ENCODE assay signal across 25 cellular contexts in genomic region chr12:98530068-98530467, GRCh38.
"Had no signal": no experiment of that assay in that cellular context is flagged by ENCODE, and none has a peak within 500 bp of the region (broad histone marks: within the 10 kb centered on the region; RNA-seq: fewer than 3 reads in every experiment).

No MANE protein-coding gene starts in this region.

- H3K4me1 ChIP-seq: ascending aorta, body of pancreas had no signal

- H3K4me3 ChIP-seq: ascending aorta, body of pancreas had no signal

- H3K4me3 Mint-ChIP-seq: activated B cell treated with CpG ODN at 0.5 μM for 24 hours; activated CD8-positive, alpha-beta T cell treated with anti-CD3 and anti-CD28 coated beads, Interleukin-2, amount 10 ng/mL, durations not matched to agents 7 days and 5 days; activated T-cell treated with anti-CD3 and anti-CD28 coated beads, Interleukin-2, amount 50 U/mL, for 72 hours; central memory CD8-positive, alpha-beta T cell; T-cell had no signal

- H3K9me3 Mint-ChIP-seq: activated B cell treated with CpG ODN at 0.5 μM for 24 hours; activated T-cell treated with anti-CD3 and anti-CD28 coated beads, Interleukin-2, amount 50 U/mL, for 72 hours; activated T-helper 2 cell treated with anti-CD3 and anti-CD28 coated beads, Interferon-gamma antibody, Interleukin-2, Interleukin-4, amounts not matched to agents 10 μg/mL and 5 μg/mL and 100 μg/mL, durations not matched to agents 14 hours and 24 hours and 36 hours; central memory CD8-positive, alpha-beta T cell; T-cell had no signal

- ATAC-seq: activated CD8-positive, alpha-beta T cell treated with anti-CD3 and anti-CD28 coated beads, Interleukin-2, amount 10 ng/mL, durations not matched to agents 7 days and 5 days; activated T-cell treated with anti-CD3 and anti-CD28 coated beads, Interleukin-2, amount 50 U/mL, for 72 hours; body of pancreas; T-cell had no signal

- DNase-seq: activated B cell treated with CpG ODN at 0.5 μM for 24 hours; activated CD4-positive, alpha-beta T cell treated with anti-CD3 and anti-CD28 coated beads for 1 hour; activated CD4-positive, alpha-beta T cell treated with anti-CD3 and anti-CD28 coated beads, Interleukin-2, amount 50 U/mL, for 1 hour; activated CD8-positive, alpha-beta T cell treated with anti-CD3 and anti-CD28 coated beads, Interleukin-2, amount 10 ng/mL, durations not matched to agents 7 days and 5 days; activated gamma-delta T cell treated with Interleukin-2 at 50 U/mL for 16 hours; activated naive CD4-positive, alpha-beta T cell treated with anti-CD3 and anti-CD28 coated beads, Interleukin-2, amount 50 U/mL, for 16 hours; activated T-cell treated with anti-CD3 and anti-CD28 coated beads, Interleukin-2, amount 50 U/mL, for 72 hours; amniotic stem cell; body of pancreas; cortex of kidney; Karpas-422; NCI-H1048; NCI-H1417; NCI-H1930; NCI-H2171; NCI-H2227 treated with DMSO at 0.1 percent for 48 hours; NCI-H510A; NCI-H526 treated with DMSO at 0.1 percent for 48 hours; NCI-H82; SIG-M5; T-cell had no signal

- H3K27ac Mint-ChIP-seq: activated B cell treated with CpG ODN at 0.5 μM for 24 hours; activated CD8-positive, alpha-beta T cell treated with anti-CD3 and anti-CD28 coated beads, Interleukin-2, amount 10 ng/mL, durations not matched to agents 7 days and 5 days; activated T-cell treated with anti-CD3 and anti-CD28 coated beads, Interleukin-2, amount 50 U/mL, for 72 hours; activated T-helper 2 cell treated with anti-CD3 and anti-CD28 coated beads, Interferon-gamma antibody, Interleukin-2, Interleukin-4, amounts not matched to agents 10 μg/mL and 5 μg/mL and 100 μg/mL, durations not matched to agents 14 hours and 24 hours and 36 hours; T-cell had no signal

- H3K27ac ChIP-seq: ascending aorta, body of pancreas had no signal

- FAIRE-seq: bronchial epithelial cell had no signal

- H3K9me3 ChIP-seq: ascending aorta, body of pancreas had no signal

- H3K27me3 ChIP-seq: ascending aorta, body of pancreas had no signal

- H3K27me3 Mint-ChIP-seq: activated B cell treated with CpG ODN at 0.5 μM for 24 hours; central memory CD8-positive, alpha-beta T cell; T-cell had no signal
